1 cellular context compared by ENCODE assay signal in the genomic region with DNA sequence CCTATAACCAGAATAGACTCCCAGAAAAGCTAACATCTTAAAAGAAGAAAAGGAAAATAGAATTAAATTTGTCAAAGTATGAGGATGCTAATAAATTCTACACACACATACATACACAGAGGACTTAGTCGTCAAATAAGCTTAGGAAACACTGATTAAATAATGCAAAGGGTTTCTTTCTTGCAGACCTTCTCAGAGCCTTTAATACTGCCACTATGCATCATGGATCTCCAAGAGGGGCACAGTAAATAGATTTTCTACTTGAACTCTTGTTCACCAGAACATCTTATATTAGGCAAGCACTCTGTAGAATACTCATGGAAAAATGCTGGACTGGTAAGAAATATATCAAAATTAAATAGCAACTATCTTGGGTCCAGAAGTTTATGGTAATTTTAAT.
TF ChIP-seq lines count a peak whose summit lies in the region.

No MANE protein-coding gene starts in this region.

TF ChIP-seq in GM12878, 131 proteins besides CTCF, POLR2A, EP300 and RAD21 (continued from another document):
- TF ChIP-seq CBX3 (IDR thresholded peaks at IDR 0.05; ENCODE audit: borderline replicate concordance, low read depth) (no peak), HDGF (IDR thresholded peaks at IDR 0.05) (no peak), KLF5 (IDR thresholded peaks at IDR 0.05; ENCODE audit: partially characterized antibody) (no peak), MTA2 (IDR thresholded peaks at IDR 0.05; ENCODE audit: low read depth) (no peak), MEF2A (IDR thresholded peaks at IDR 0.05; ENCODE audit: insufficient read depth, low read depth, low read length) (no peak), RELA (IDR thresholded peaks at IDR 0.05; ENCODE audit: borderline replicate concordance, partially characterized antibody) (no peak), SIN3A (IDR thresholded peaks at IDR 0.05; ENCODE audit: low read depth, low read length) (no peak), ZBTB33 (IDR thresholded peaks at IDR 0.05) (no peak), ZNF217 (IDR thresholded peaks at IDR 0.05) (no peak), CBFB (IDR thresholded peaks at IDR 0.05; ENCODE audit: low read depth) (no peak), E4F1 (IDR thresholded peaks at IDR 0.05; ENCODE audit: borderline replicate concordance, partially characterized antibody) (no peak), MLLT1 (IDR thresholded peaks at IDR 0.05) (no peak), PRDM15 (CRISPR knock-in tag; IDR thresholded peaks at IDR 0.05) (no peak), MEF2B (IDR thresholded peaks at IDR 0.05; ENCODE audit: partially characterized antibody, poor library complexity, severe bottlenecking) (no peak), IRF4 (IDR thresholded peaks at IDR 0.05; ENCODE audit: low read depth, low read length) (no peak)
- TF ChIP-seq, protein P1, sequence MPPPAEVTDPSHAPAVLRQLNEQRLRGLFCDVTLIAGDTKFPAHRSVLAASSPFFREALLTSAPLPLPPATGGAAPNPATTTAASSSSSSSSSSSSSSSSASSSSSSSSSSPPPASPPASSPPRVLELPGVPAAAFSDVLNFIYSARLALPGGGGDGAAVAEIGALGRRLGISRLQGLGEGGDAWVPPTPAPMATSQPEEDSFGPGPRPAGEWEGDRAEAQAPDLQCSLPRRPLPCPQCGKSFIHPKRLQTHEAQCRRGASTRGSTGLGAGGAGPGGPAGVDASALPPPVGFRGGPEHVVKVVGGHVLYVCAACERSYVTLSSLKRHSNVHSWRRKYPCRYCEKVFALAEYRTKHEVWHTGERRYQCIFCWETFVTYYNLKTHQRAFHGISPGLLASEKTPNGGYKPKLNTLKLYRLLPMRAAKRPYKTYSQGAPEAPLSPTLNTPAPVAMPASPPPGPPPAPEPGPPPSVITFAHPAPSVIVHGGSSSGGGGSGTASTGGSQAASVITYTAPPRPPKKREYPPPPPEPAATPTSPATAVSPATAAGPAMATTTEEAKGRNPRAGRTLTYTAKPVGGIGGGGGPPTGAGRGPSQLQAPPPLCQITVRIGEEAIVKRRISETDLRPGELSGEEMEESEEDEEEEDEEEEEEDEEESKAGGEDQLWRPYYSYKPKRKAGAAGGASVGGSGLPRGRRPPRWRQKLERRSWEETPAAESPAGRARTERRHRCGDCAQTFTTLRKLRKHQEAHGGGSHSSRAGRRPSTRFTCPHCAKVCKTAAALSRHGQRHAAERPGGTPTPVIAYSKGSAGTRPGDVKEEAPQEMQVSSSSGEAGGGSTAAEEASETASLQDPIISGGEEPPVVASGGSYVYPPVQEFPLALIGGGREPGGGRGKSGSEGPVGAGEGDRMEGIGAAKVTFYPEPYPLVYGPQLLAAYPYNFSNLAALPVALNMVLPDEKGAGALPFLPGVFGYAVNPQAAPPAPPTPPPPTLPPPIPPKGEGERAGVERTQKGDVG (CRISPR knock-in tag; IDR thresholded peaks at IDR 0.05) = no peak
- TF ChIP-seq, protein P2, sequence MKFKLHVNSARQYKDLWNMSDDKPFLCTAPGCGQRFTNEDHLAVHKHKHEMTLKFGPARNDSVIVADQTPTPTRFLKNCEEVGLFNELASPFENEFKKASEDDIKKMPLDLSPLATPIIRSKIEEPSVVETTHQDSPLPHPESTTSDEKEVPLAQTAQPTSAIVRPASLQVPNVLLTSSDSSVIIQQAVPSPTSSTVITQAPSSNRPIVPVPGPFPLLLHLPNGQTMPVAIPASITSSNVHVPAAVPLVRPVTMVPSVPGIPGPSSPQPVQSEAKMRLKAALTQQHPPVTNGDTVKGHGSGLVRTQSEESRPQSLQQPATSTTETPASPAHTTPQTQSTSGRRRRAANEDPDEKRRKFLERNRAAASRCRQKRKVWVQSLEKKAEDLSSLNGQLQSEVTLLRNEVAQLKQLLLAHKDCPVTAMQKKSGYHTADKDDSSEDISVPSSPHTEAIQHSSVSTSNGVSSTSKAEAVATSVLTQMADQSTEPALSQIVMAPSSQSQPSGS (IDR thresholded peaks at IDR 0.05; ENCODE audit: low read length) = no peak
- TF ChIP-seq, protein P3, sequence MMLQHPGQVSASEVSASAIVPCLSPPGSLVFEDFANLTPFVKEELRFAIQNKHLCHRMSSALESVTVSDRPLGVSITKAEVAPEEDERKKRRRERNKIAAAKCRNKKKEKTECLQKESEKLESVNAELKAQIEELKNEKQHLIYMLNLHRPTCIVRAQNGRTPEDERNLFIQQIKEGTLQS (IDR thresholded peaks at IDR 0.05; ENCODE audit: borderline replicate concordance, extremely low read depth, low read depth, low read length) = no peak
TF ChIP-seq in GM12878: peak in this region for 0.
